Comparison of ENCODE assay signal across 9 cellular contexts in the genomic region with DNA sequence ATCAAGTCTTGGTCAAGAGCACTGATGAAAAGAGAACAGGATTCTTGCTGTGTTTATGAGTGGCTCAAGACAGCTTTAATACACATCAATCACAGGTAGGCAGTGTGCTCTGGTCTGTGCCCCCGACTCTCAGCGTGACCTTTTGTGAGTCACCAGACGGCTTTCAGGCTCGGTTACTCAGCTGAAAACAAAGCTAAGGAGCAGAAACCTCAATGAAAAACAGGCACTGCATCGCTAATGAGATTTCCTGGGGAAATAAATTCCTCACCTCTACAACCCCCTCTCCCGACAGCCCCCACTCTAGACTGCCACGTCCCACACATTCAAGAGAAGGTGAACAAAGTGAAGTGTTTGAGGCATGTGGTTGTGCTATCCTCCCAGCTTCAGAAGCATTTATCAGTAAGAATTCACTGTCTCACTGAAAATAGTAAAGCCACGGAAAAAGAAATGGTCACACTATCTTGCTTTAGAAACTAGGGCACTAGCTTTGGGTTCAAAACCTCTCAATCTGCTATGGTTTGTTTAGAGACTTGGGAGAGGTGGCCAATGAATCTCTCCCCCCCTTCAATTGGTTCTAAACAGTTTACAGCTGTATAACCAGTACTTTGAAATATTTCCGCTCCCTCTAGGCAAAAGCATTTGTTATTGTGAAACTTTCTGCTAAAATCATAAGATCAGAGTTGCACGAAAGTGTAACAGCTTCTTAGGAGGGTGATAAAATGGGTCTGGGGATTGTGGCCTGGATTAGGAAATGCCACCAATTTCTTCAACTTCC.
DNase-seq lines count a peak whose midpoint lies in the region; ATAC-seq, FAIRE-seq and TF ChIP-seq lines count a peak whose summit lies in the region.
"Had no signal": no experiment of that assay in that cellular context is flagged by ENCODE, and none has a peak within 500 bp of the region (broad histone marks: within the 10 kb centered on the region; RNA-seq: fewer than 3 reads in every experiment).

No MANE protein-coding gene starts in this region.

- peak; percentile 95 for FAIRE-seq in H54 (lab: Jason Lieb, UNC)

- no peak for ATAC-seq in HG02840 (IDR thresholded peaks at IDR 0.05; ENCODE audit: low FRiP score, unreplicated experiment)

- no peak for TF ChIP-seq POLR2A in H54 (IDR thresholded peaks at IDR 0.05; ENCODE audit: low read depth, low read length)

- peak; percentile 13 for DNase-seq in H54 (ENCODE audit: insufficient read length, low spot score)
- DNase-seq in NCI-H774 (lab: John Stamatoyannopoulos, UW): peak; percentile 38
- DNase-seq in fibroblast of peridontal ligament (ENCODE audit: extremely low read depth): peak; percentile 62
- peak; percentile 81 for DNase-seq in pulmonary artery endothelial cell (ENCODE audit: low read depth, low spot score)
- no peak for DNase-seq in activated CD4-positive, alpha-beta T cell treated with anti-CD3 and anti-CD28 coated beads, Interleukin-2, amount 50 U/mL, for 4 hours
- no peak for DNase-seq in DMS114 treated with DMSO at 0.1 percent for 48 hours (lab: John Stamatoyannopoulos, UW; ENCODE audit: unreplicated experiment)
- DNase-seq in stimulated activated CD4-positive, alpha-beta T cell treated with anti-CD3 and anti-CD28 coated beads, Interleukin-4, amount 100 ng/mL, for 4 hours: no peak
- DNase-seq: activated CD4-positive, alpha-beta memory T cell treated with anti-CD3 and anti-CD28 coated beads for 36 hours had no signal

Comparison
In these comparisons a context has a peak if more than half of its experiments do, and no peak if none do; other contexts are left out.
1. DNase-seq: peak in H54 (single experiment), NCI-H774 (single experiment), fibroblast of peridontal ligament (single experiment) and pulmonary artery endothelial cell (single experiment); none in activated CD4-positive, alpha-beta T cell treated with anti-CD3 and anti-CD28 coated beads, Interleukin-2, amount 50 U/mL, for 4 hours (0 of 2), DMS114 treated with DMSO at 0.1 percent for 48 hours (single experiment) and stimulated activated CD4-positive, alpha-beta T cell treated with anti-CD3 and anti-CD28 coated beads, Interleukin-4, amount 100 ng/mL, for 4 hours (0 of 2).